ENCODE assay signal across 16 cellular contexts in the genomic region with DNA sequence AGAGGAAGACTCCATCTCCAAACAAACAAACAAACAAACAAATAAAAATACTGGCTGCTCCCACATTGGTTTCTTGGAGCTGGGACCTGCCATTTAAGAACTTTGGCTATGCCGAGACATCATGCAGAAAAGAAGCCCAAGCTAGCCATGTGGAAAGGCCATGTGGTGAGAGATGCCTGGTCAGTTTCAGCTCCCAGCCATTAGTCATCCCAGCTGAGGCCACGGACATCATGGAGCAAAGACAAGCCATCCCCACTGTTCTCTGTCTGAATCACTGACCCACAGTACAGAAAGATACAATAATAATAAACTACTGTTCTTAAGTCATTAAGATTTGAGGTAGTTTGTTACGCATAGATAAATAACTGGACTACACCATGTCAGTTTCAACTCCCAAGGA.
DNase-seq lines count a peak whose midpoint lies in the region; ATAC-seq and TF ChIP-seq lines count a peak whose summit lies in the region.
"Had no signal": no experiment of that assay in that cellular context is flagged by ENCODE, and none has a peak within 500 bp of the region (broad histone marks: within the 10 kb centered on the region; RNA-seq: fewer than 3 reads in every experiment).

No MANE protein-coding gene starts in this region.

- DNase-seq in A172 (ENCODE audit: low spot score) (peak; percentile 21), M059J (ENCODE audit: low read depth) (peak; percentile 11), fibroblast of mammary gland (ENCODE audit: low read depth) (peak; percentile 37), left kidney (ENCODE audit: low read depth, low spot score) (peak; percentile 32), gastrocnemius medialis (no peak), NCI-H748 treated with DMSO at 0.1 percent for 48 hours (lab: John Stamatoyannopoulos, UW) (no peak), endothelial cell (ENCODE audit: low spot score) (no peak)
- no peak for DNase-seq in activated naive CD4-positive, alpha-beta T cell treated with anti-CD3 and anti-CD28 coated beads, Interleukin-2, amount 50 U/mL, for 16 hours
- DNase-seq: DMS153, NCI-H146, NCI-H2227 treated with DMSO at 0.1 percent for 48 hours, NCI-H526, SHP77 treated with DMSO at 0.1 percent for 48 hours had no signal

- peaks cover 4% of the 10 kb centered on the region for H3K4me1 Mint-ChIP-seq in endothelial cell (ENCODE audit: unreplicated experiment)

- no peaks in the 10 kb centered on the region for H3K27me3 Mint-ChIP-seq in endothelial cell (ENCODE audit: unreplicated experiment)

- no peaks in the 10 kb centered on the region for H3K36me3 Mint-ChIP-seq in endothelial cell (ENCODE audit: low read depth, unreplicated experiment)

- H3K36me3 ChIP-seq in gastrocnemius medialis, result no peaks in the 10 kb centered on the region
- H3K36me3 ChIP-seq: BLaER1 treated with 17β-estradiol and CSF1 and Interleukin-3, amounts not matched to agents 10 nM and 100 nM had no signal

- no peak for TF ChIP-seq CTCF in fibroblast of mammary gland (conservative IDR thresholded peaks at IDR 0.05; ENCODE audit: control insufficient read depth, insufficient read depth, low read depth, low read length)
- no peak for TF ChIP-seq CTCF in gastrocnemius medialis (IDR thresholded peaks at IDR 0.05 in 4 of 5, conservative IDR thresholded peaks at IDR 0.05 in 1 of 5)
- TF ChIP-seq CTCF in endothelial cell (IDR thresholded peaks at IDR 0.05; ENCODE audit: unreplicated experiment), result no peak

- no peaks in the 10 kb centered on the region for H3K9me3 Mint-ChIP-seq in endothelial cell (ENCODE audit: unreplicated experiment)

- TF ChIP-seq POLR2A in gastrocnemius medialis (IDR thresholded peaks at IDR 0.05), result no peak

- no peak overlapping the region for H3K4me3 Mint-ChIP-seq in endothelial cell (ENCODE audit: unreplicated experiment)

- ATAC-seq in gastrocnemius medialis, result no peak
- ATAC-seq: HCT116 had no signal

- no peak overlapping the region for H3K4me3 ChIP-seq in fibroblast of mammary gland (ENCODE audit: control insufficient read depth, low read depth, low read length)
- no peak overlapping the region for H3K4me3 ChIP-seq in gastrocnemius medialis
- H3K4me3 ChIP-seq: BLaER1 treated with 17β-estradiol and CSF1 and Interleukin-3, amounts not matched to agents 10 nM and 100 nM had no signal

- no peaks in the 10 kb centered on the region for H3K9me3 ChIP-seq in gastrocnemius medialis
- H3K9me3 ChIP-seq: BLaER1 treated with 17β-estradiol and CSF1 and Interleukin-3, amounts not matched to agents 10 nM and 100 nM had no signal

- in situ Hi-C loops in gastrocnemius medialis (cut with MboI; ENCODE audit: low sequenced_read_pairs in 4 of 4), result no loop called here

- H3K27ac Mint-ChIP-seq in endothelial cell (ENCODE audit: unreplicated experiment), result no peak overlapping the region

- no peaks in the 10 kb centered on the region for H3K4me1 ChIP-seq in gastrocnemius medialis

- no peaks in the 10 kb centered on the region for H3K27me3 ChIP-seq in gastrocnemius medialis
- H3K27me3 ChIP-seq: BLaER1 treated with 17β-estradiol and CSF1 and Interleukin-3, amounts not matched to agents 10 nM and 100 nM had no signal

- H3K27ac ChIP-seq in gastrocnemius medialis, result no peak overlapping the region
- H3K27ac ChIP-seq: 22Rv1; BLaER1 treated with 17β-estradiol and CSF1 and Interleukin-3, amounts not matched to agents 10 nM and 100 nM had no signal

- intact Hi-C loops in gastrocnemius medialis (cut with DNase I; ENCODE audit: low total_unique reads), result no loop called here

Comparison
In these comparisons a context has a peak if more than half of its experiments do, and no peak if none do; other contexts are left out.
1. DNase-seq: peak in A172 (single experiment), M059J (single experiment), fibroblast of mammary gland (single experiment) and left kidney (single experiment); none in gastrocnemius medialis (0 of 2), NCI-H748 treated with DMSO at 0.1 percent for 48 hours (single experiment), endothelial cell (single experiment) and activated naive CD4-positive, alpha-beta T cell treated with anti-CD3 and anti-CD28 coated beads, Interleukin-2, amount 50 U/mL, for 16 hours (single experiment).